In genomic region chr1:226381226-226381998, GRCh38 we compare ENCODE assay signal across 23 cellular contexts.
"Had no signal": no experiment of that assay in that cellular context is flagged by ENCODE, and none has a peak within 500 bp of the region (broad histone marks: within the 10 kb centered on the region; RNA-seq: fewer than 3 reads in every experiment).

No MANE protein-coding gene starts in this region.

- H3K9me3 ChIP-seq: left lung, lower lobe of right lung, right atrium auricular region, stomach, tibial artery, upper lobe of right lung had no signal

- H3K4me2 ChIP-seq: neural progenitor cell had no signal

- H3K4me1 ChIP-seq: left lung, lower lobe of right lung, neural progenitor cell, right atrium auricular region, stomach, tibial artery, upper lobe of right lung had no signal

- H3K27ac Mint-ChIP-seq: activated CD8-positive, alpha-beta memory T cell treated with anti-CD3 and anti-CD28 coated beads, Interleukin-2, amount 10 ng/mL, durations not matched to agents 7 days and 5 days; activated naive CD8-positive, alpha-beta T cell; natural killer cell; neural progenitor cell; T-helper 2 cell treated with Interferon-gamma antibody and Interleukin-4, amounts not matched to agents 5 μg/mL and 100 μg/mL, for 36 hours had no signal

- DNase-seq: activated CD4-positive, alpha-beta T cell treated with anti-CD3 and anti-CD28 coated beads for 4 hours; activated CD4-positive, alpha-beta T cell treated with anti-CD3 and anti-CD28 coated beads, Interleukin-2, amount 50 U/mL, for 48 hours; activated CD4-positive, CD25-positive, alpha-beta regulatory T cell; activated CD8-positive, alpha-beta memory T cell treated with anti-CD3 and anti-CD28 coated beads, Interleukin-2, amount 10 ng/mL, durations not matched to agents 7 days and 5 days; activated gamma-delta T cell; anterior cingulate cortex; effector CD8-positive, alpha-beta T cell; kidney glomerular epithelial cell; left lung; lower lobe of right lung; mesenchymal stem cell; natural killer cell; occipital lobe; stimulated activated CD4-positive, alpha-beta T cell treated with anti-CD3 and anti-CD28 coated beads, Interleukin-4, amount 100 ng/mL, for 1 hour; stimulated activated naive B cell treated with anti-CD40 and anti-IgM and Interleukin-4, amounts not matched to agents 10 μg/mL and 1 μg/mL and 100 μg/mL, for 72 hours; stomach; T-helper 1 cell; upper lobe of right lung had no signal

- H3K4me3 ChIP-seq: left lung, lower lobe of right lung, neural progenitor cell, right atrium auricular region, stomach, tibial artery, upper lobe of right lung had no signal

- H3K9me3 Mint-ChIP-seq: natural killer cell; neural progenitor cell; stimulated activated naive B cell treated with anti-CD40 and anti-IgM and Interleukin-4, amounts not matched to agents 10 μg/mL and 1 μg/mL and 100 μg/mL, for 72 hours; T-helper 2 cell treated with Interferon-gamma antibody and Interleukin-4, amounts not matched to agents 5 μg/mL and 100 μg/mL, for 36 hours had no signal

- H3K4me1 Mint-ChIP-seq: neural progenitor cell had no signal

- H3K27me3 Mint-ChIP-seq: activated CD8-positive, alpha-beta memory T cell treated with anti-CD3 and anti-CD28 coated beads, Interleukin-2, amount 10 ng/mL, durations not matched to agents 7 days and 5 days; activated naive CD8-positive, alpha-beta T cell; stimulated activated naive B cell treated with anti-CD40 and anti-IgM and Interleukin-4, amounts not matched to agents 10 μg/mL and 1 μg/mL and 100 μg/mL, for 72 hours had no signal

- H3K9ac ChIP-seq: neural progenitor cell had no signal

- H3K4me3 Mint-ChIP-seq: activated CD8-positive, alpha-beta memory T cell treated with anti-CD3 and anti-CD28 coated beads, Interleukin-2, amount 10 ng/mL, durations not matched to agents 7 days and 5 days; activated naive CD8-positive, alpha-beta T cell; natural killer cell; neural progenitor cell; stimulated activated naive B cell treated with anti-CD40 and anti-IgM and Interleukin-4, amounts not matched to agents 10 μg/mL and 1 μg/mL and 100 μg/mL, for 72 hours; T-helper 2 cell treated with Interferon-gamma antibody and Interleukin-4, amounts not matched to agents 5 μg/mL and 100 μg/mL, for 36 hours had no signal

- H3K27ac ChIP-seq: left lung, lower lobe of right lung, neural progenitor cell, right atrium auricular region, stomach, tibial artery, upper lobe of right lung had no signal

- H3K27me3 ChIP-seq: left lung, neural progenitor cell, right atrium auricular region, stomach, tibial artery, upper lobe of right lung had no signal

- ATAC-seq: activated CD8-positive, alpha-beta memory T cell treated with anti-CD3 and anti-CD28 coated beads, Interleukin-2, amount 10 ng/mL, durations not matched to agents 7 days and 5 days; left lung; lower lobe of right lung; natural killer cell; stimulated activated naive B cell treated with anti-CD40 and anti-IgM and Interleukin-4, amounts not matched to agents 10 μg/mL and 1 μg/mL and 100 μg/mL, for 72 hours; upper lobe of right lung had no signal
